24 cellular contexts compared by ENCODE assay signal in the genomic region with DNA sequence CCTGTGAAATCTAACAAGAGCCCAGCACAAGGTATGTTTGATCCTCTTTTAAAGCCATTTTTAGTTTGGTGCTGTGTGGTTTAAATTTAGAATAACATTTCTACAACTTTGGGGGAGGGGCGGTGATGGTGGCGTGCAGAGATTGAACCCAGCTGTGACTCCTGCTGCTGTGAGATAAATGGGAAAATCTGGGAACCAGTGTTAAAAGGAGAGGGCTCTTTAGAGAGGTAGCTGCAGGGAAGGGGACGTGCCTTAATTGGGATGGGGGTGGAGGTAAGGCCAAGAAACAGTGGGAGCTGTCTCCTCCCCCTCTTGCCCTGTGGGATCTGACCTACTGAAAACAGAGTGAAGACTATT. TPM values are rescaled to one million over a fixed set of nuclear protein-coding genes. Genes with fewer than 3 reads are reported as not detected.
DNase-seq lines count a peak whose midpoint lies in the region; ATAC-seq and TF ChIP-seq lines count a peak whose summit lies in the region.
"Had no signal": no experiment of that assay in that cellular context is flagged by ENCODE, and none has a peak within 500 bp of the region (broad histone marks: within the 10 kb centered on the region; RNA-seq: fewer than 3 reads in every experiment).

No MANE protein-coding gene starts in this region.

- peak overlapping the region; percentile 99 for H3K27ac ChIP-seq in cardiac muscle cell
- no peak overlapping the region for H3K27ac ChIP-seq in iPS-20b (ENCODE audit: low read length)
- H3K27ac ChIP-seq in upper lobe of right lung = no peak overlapping the region
- no peak overlapping the region for H3K27ac ChIP-seq in gastrocnemius medialis
- H3K27ac ChIP-seq: body of pancreas, tibial nerve had no signal

- intact Hi-C loops in Right ventricle myocardium inferior (cut with DNase I) = no loop called here
- intact Hi-C loops in upper lobe of right lung (cut with DNase I) = no loop called here
- intact Hi-C loops in gastrocnemius medialis (cut with DNase I; ENCODE audit: low total_unique reads) = no loop called here

- H3K4me1 Mint-ChIP-seq in endothelial cell (ENCODE audit: unreplicated experiment) = peaks cover 21% of the 10 kb centered on the region

- H3K4me3 ChIP-seq in cardiac muscle cell = peak overlapping the region; percentile 20
- H3K4me3 ChIP-seq in iPS-20b (ENCODE audit: low read length) = peak overlapping the region; percentile 68
- H3K4me3 ChIP-seq in upper lobe of right lung = peak overlapping the region; percentile 3
- no peak overlapping the region for H3K4me3 ChIP-seq in gastrocnemius medialis
- H3K4me3 ChIP-seq: body of pancreas, GM12878, mucosa of descending colon, tibial nerve had no signal

- no peaks in the 10 kb centered on the region for H3K36me3 Mint-ChIP-seq in endothelial cell (ENCODE audit: low read depth, unreplicated experiment)
- H3K36me3 Mint-ChIP-seq in activated naive CD4-positive, alpha-beta T cell treated with anti-CD3 and anti-CD28 coated beads, Interleukin-2, amount 50 U/mL, for 72 hours = no peaks in the 10 kb centered on the region

- TF ChIP-seq POLR2A in gastrocnemius medialis (IDR thresholded peaks at IDR 0.05) = no peak

- no peak for ATAC-seq in Right ventricle myocardium inferior
- no peak for ATAC-seq in upper lobe of right lung
- ATAC-seq in gastrocnemius medialis = no peak
- ATAC-seq in activated naive CD4-positive, alpha-beta T cell treated with anti-CD3 and anti-CD28 coated beads, Interleukin-2, amount 50 U/mL, for 72 hours = no peak
- no peak for ATAC-seq in GM21576 (IDR thresholded peaks at IDR 0.05; ENCODE audit: unreplicated experiment)
- ATAC-seq: activated CD8-positive, alpha-beta T cell treated with anti-CD3 and anti-CD28 coated beads for 36 hours; body of pancreas; GM12878; mucosa of descending colon; T-helper 17 cell had no signal

- H3K4me3 Mint-ChIP-seq in endothelial cell (ENCODE audit: unreplicated experiment) = peak overlapping the region; percentile 62
- H3K4me3 Mint-ChIP-seq: activated CD8-positive, alpha-beta T cell treated with anti-CD3 and anti-CD28 coated beads for 36 hours; activated naive CD8-positive, alpha-beta T cell; activated T-cell treated with anti-CD3 and anti-CD28 coated beads, Interleukin-2, amount 50 U/mL, for 24 hours; T-helper 17 cell had no signal

- H3K9me3 ChIP-seq in cardiac muscle cell (ENCODE audit: low read depth) (no peaks in the 10 kb centered on the region), iPS-20b (ENCODE audit: insufficient read depth, low read depth, low read length) (no peaks in the 10 kb centered on the region), upper lobe of right lung (no peaks in the 10 kb centered on the region), gastrocnemius medialis (no peaks in the 10 kb centered on the region)
- H3K9me3 ChIP-seq: body of pancreas, mucosa of descending colon, tibial nerve had no signal

- DNase-seq in cardiac muscle cell (ENCODE audit: low read depth in 1 of 2, low spot score in 1 of 2) = peak; percentile 8 to 86
- DNase-seq in Right ventricle myocardium inferior (ENCODE audit: missing footprints) = no peak
- DNase-seq in endothelial cell (ENCODE audit: low spot score) = peak; percentile 42
- no peak for DNase-seq in upper lobe of right lung
- no peak for DNase-seq in gastrocnemius medialis
- DNase-seq in activated naive CD4-positive, alpha-beta T cell treated with anti-CD3 and anti-CD28 coated beads, Interleukin-2, amount 50 U/mL, for 72 hours (ENCODE audit: low spot score in 2 of 2) = no peak
- DNase-seq: activated CD8-positive, alpha-beta T cell treated with anti-CD3 and anti-CD28 coated beads for 36 hours; activated T-cell treated with anti-CD3 and anti-CD28 coated beads, Interleukin-2, amount 50 U/mL, for 24 hours; body of pancreas; GDM1; mucosa of descending colon; NCI-H1694 treated with DMSO at 0.1 percent for 48 hours; NCI-H345; nucleus accumbens; retina; SHP77 treated with DMSO at 0.1 percent for 48 hours; stimulated activated CD4-positive, alpha-beta T cell treated with anti-CD3 and anti-CD28 coated beads, Interleukin-15, amount 100 ng/mL, for 24 hours; stimulated activated naive CD4-positive, alpha-beta T cell; T-helper 17 cell had no signal

- H3K9me3 Mint-ChIP-seq in endothelial cell (ENCODE audit: unreplicated experiment) = no peaks in the 10 kb centered on the region
- no peaks in the 10 kb centered on the region for H3K9me3 Mint-ChIP-seq in activated naive CD4-positive, alpha-beta T cell treated with anti-CD3 and anti-CD28 coated beads, Interleukin-2, amount 50 U/mL, for 72 hours
- H3K9me3 Mint-ChIP-seq: activated CD8-positive, alpha-beta T cell treated with anti-CD3 and anti-CD28 coated beads for 36 hours; activated T-cell treated with anti-CD3 and anti-CD28 coated beads, Interleukin-2, amount 50 U/mL, for 24 hours had no signal

- no peaks in the 10 kb centered on the region for H3K27me3 Mint-ChIP-seq in endothelial cell (ENCODE audit: unreplicated experiment)

- peak overlapping the region; percentile 53 for H3K27ac Mint-ChIP-seq in endothelial cell (ENCODE audit: unreplicated experiment)
- H3K27ac Mint-ChIP-seq in activated naive CD4-positive, alpha-beta T cell treated with anti-CD3 and anti-CD28 coated beads, Interleukin-2, amount 50 U/mL, for 72 hours = no peak overlapping the region
- H3K27ac Mint-ChIP-seq: activated CD8-positive, alpha-beta T cell treated with anti-CD3 and anti-CD28 coated beads for 36 hours; activated naive CD8-positive, alpha-beta T cell; activated T-cell treated with anti-CD3 and anti-CD28 coated beads, Interleukin-2, amount 50 U/mL, for 24 hours; T-helper 17 cell had no signal

- peaks cover 79% of the 10 kb centered on the region for H3K4me1 ChIP-seq in cardiac muscle cell (ENCODE audit: low read depth)
- H3K4me1 ChIP-seq in iPS-20b (ENCODE audit: insufficient read depth, low read length) = peaks cover 35% of the 10 kb centered on the region
- no peaks in the 10 kb centered on the region for H3K4me1 ChIP-seq in upper lobe of right lung
- peaks cover 0 to 6% of the 10 kb centered on the region in 2 donors for H3K4me1 ChIP-seq in gastrocnemius medialis
- H3K4me1 ChIP-seq: body of pancreas, tibial nerve had no signal

- H3K36me3 ChIP-seq in cardiac muscle cell (peaks cover 3% of the 10 kb centered on the region), iPS-20b (ENCODE audit: insufficient read depth, low read depth, low read length) (no peaks in the 10 kb centered on the region), upper lobe of right lung (no peaks in the 10 kb centered on the region), gastrocnemius medialis (no peaks in the 10 kb centered on the region)
- H3K36me3 ChIP-seq: tibial nerve had no signal

- no peak for TF ChIP-seq CTCF in cardiac muscle cell (IDR thresholded peaks at IDR 0.05; ENCODE audit: low read depth, low read length)
- TF ChIP-seq CTCF in endothelial cell (IDR thresholded peaks at IDR 0.05; ENCODE audit: unreplicated experiment) = no peak
- no peak for TF ChIP-seq CTCF in upper lobe of right lung (IDR thresholded peaks at IDR 0.05)
- TF ChIP-seq CTCF in gastrocnemius medialis (IDR thresholded peaks at IDR 0.05 in 4 of 5, conservative IDR thresholded peaks at IDR 0.05 in 1 of 5) = no peak

- peak overlapping the region; percentile 30; the same call in 1 of the 2 replicates for H3K9ac ChIP-seq in iPS-20b (ENCODE audit: low read depth, low read length)

- in situ Hi-C loops in gastrocnemius medialis (cut with MboI; ENCODE audit: low sequenced_read_pairs in 4 of 4) = no loop called here

- H3K27me3 ChIP-seq in cardiac muscle cell (no peaks in the 10 kb centered on the region), iPS-20b (ENCODE audit: insufficient read depth, low read length) (peaks cover 9% of the 10 kb centered on the region; the same call in 1 of the 2 replicates), upper lobe of right lung (no peaks in the 10 kb centered on the region), gastrocnemius medialis (no peaks in the 10 kb centered on the region)
- H3K27me3 ChIP-seq: body of pancreas, tibial nerve had no signal

RNA-seq across cellular contexts. Expression of a gene that starts 30.3 kb away (rescaled TPM):
- 39.7 and 54.5 TPM in 2 replicates for total RNA-seq in cardiac muscle cell
- polyA plus RNA-seq in cardiac muscle cell = 26.0 and 48.1 TPM in 2 replicates
- 2.0 TPM for total RNA-seq in Right ventricle myocardium inferior
- total RNA-seq in endothelial cell (ENCODE audit: unreplicated experiment) = 3.5 TPM
- total RNA-seq in upper lobe of right lung = 6.6 TPM
- under 1 TPM in 3 of 4 donors, not detected in 1; 0.10 to 0.75 (median 0.36) TPM for total RNA-seq in gastrocnemius medialis
- total RNA-seq in activated naive CD4-positive, alpha-beta T cell treated with anti-CD3 and anti-CD28 coated beads, Interleukin-2, amount 50 U/mL, for 72 hours = 1 to 10 TPM in 1 of 2 donors, under 1 TPM in 1; 0.91 to 3.1 TPM

Comparison
In these comparisons a context has a peak if more than half of its experiments do, and no peak if none do; other contexts are left out.
1. DNase-seq: peak in cardiac muscle cell (2 of 2) and endothelial cell (single experiment); none in Right ventricle myocardium inferior (single experiment), upper lobe of right lung (single experiment), gastrocnemius medialis (0 of 2) and activated naive CD4-positive, alpha-beta T cell treated with anti-CD3 and anti-CD28 coated beads, Interleukin-2, amount 50 U/mL, for 72 hours (0 of 2).
2. H3K4me3 ChIP-seq: peak in cardiac muscle cell (single experiment), iPS-20b (single experiment) and upper lobe of right lung (single experiment); none in gastrocnemius medialis (0 of 4).